Comparison of ENCODE assay signal across 10 cellular contexts in the genomic region with DNA sequence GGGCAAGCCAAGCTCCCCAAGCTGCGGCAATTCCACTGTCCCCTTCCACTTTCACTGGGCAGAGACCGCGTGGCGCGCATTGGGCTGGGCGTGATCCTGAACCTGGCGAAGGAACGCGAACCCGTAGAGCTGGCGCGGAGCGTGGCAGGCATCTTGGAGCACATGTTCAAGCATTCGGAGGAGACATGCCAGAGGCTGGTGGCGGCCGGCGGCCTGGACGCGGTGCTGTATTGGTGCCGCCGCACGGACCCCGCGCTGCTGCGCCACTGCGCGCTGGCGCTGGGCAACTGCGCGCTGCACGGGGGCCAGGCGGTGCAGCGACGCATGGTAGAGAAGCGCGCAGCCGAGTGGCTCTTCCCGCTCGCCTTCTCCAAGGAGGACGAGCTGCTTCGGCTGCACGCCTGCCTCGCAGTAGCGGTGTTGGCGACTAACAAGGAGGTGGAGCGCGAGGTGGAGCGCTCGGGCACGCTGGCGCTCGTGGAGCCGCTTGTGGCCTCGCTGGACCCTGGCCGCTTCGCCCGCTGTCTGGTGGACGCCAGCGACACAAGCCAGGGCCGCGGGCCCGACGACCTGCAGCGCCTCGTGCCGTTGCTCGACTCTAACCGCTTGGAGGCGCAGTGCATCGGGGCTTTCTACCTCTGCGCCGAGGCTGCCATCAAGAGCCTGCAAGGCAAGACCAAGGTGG. TPM values are rescaled to one million over a fixed set of nuclear protein-coding genes. Genes with fewer than 3 reads are reported as not detected.
DNase-seq lines count a peak whose midpoint lies in the region; ATAC-seq, FAIRE-seq and TF ChIP-seq lines count a peak whose summit lies in the region.
"Had no signal": no experiment of that assay in that cellular context is flagged by ENCODE, and none has a peak within 500 bp of the region (broad histone marks: within the 10 kb centered on the region; RNA-seq: fewer than 3 reads in every experiment).

No MANE protein-coding gene starts in this region.

- no peak for DNase-seq in CD4-positive, alpha-beta T cell
- DNase-seq in PC-9 (no peak), endothelial cell of umbilical vein (ENCODE audit: low read depth, low spot score) (peak; percentile 36), NCI-H2171 (lab: John Stamatoyannopoulos, UW) (no peak), GM12891 (ENCODE audit: insufficient read length, low spot score) (no peak), GM19238 (ENCODE audit: insufficient read length, low spot score) (no peak)
- DNase-seq: effector memory CD8-positive, alpha-beta T cell had no signal

- H4K20me1 ChIP-seq in PC-9 (ENCODE audit: insufficient read depth) (no peaks in the 10 kb centered on the region), endothelial cell of umbilical vein (replicated peaks; ENCODE audit: control insufficient read depth, extremely low read depth, insufficient read depth, low read length) (no peaks in the 10 kb centered on the region)

- H3K27me3 Mint-ChIP-seq in CD4-positive, alpha-beta T cell = peaks cover 8% of the 10 kb centered on the region
- H3K27me3 Mint-ChIP-seq: effector memory CD8-positive, alpha-beta T cell had no signal

- H3K79me2 ChIP-seq in PC-9 (ENCODE audit: low read depth) (peaks cover 10% of the 10 kb centered on the region; the same call in 1 of the 2 replicates), endothelial cell of umbilical vein (ENCODE audit: control insufficient read depth, insufficient read depth, low read length) (no peaks in the 10 kb centered on the region)

- no peak for ATAC-seq in CD4-positive, alpha-beta T cell (ENCODE audit: poor library complexity)
- no peak for ATAC-seq in GM21717 (IDR thresholded peaks at IDR 0.05; ENCODE audit: unreplicated experiment)
- ATAC-seq: effector memory CD8-positive, alpha-beta T cell had no signal

- H3K9me2 ChIP-seq in PC-9 (ENCODE audit: insufficient read depth) = no peaks in the 10 kb centered on the region

- no peak overlapping the region for H2AFZ ChIP-seq in PC-9
- peak overlapping the region; percentile 44 for H2AFZ ChIP-seq in endothelial cell of umbilical vein (ENCODE audit: low read depth, low read length)

- H3F3A ChIP-seq in PC-9 (ENCODE audit: insufficient read depth, low read depth) = peaks cover 39% of the 10 kb centered on the region

- H3K9me1 ChIP-seq in endothelial cell of umbilical vein (replicated peaks; ENCODE audit: control insufficient read depth, extremely low read depth, insufficient read depth, low read length) = no peaks in the 10 kb centered on the region

- BruUV-seq in PC-9 (replicated peaks; lab: Mats Ljungman, UMichigan) (no TSS peak), endothelial cell of umbilical vein (replicated peaks; lab: Mats Ljungman, UMichigan) (no TSS peak)

- H3K4me2 ChIP-seq in PC-9 (peak overlapping the region; percentile 66), endothelial cell of umbilical vein (ENCODE audit: insufficient read depth, low read length) (peak overlapping the region; percentile 17)

- intact Hi-C loops in CD4-positive, alpha-beta T cell (cut with DNase I, micrococcal nuclease) = loop anchor here in 1 of 2 experiments (10.0 kb wide), 1 partner anchor 164 kb away; no protein-coding TSS in a partner anchor
- intact Hi-C loops in PC-9 (cut with micrococcal nuclease; ENCODE audit: unreplicated experiment) = no loop called here
- intact Hi-C loops in endothelial cell of umbilical vein (cut with micrococcal nuclease) = loop anchor here (2.0 kb wide), 1 partner anchor 36 kb away; no protein-coding TSS in a partner anchor

- peaks cover 38% of the 10 kb centered on the region for H3K4me1 ChIP-seq in PC-9 (replicated peaks; ENCODE audit: insufficient read depth)
- H3K4me1 ChIP-seq in endothelial cell of umbilical vein (ENCODE audit: control insufficient read depth, extremely low read depth, insufficient read depth, low read length) = peaks cover 14% of the 10 kb centered on the region
- peaks cover 29% of the 10 kb centered on the region for H3K4me1 ChIP-seq in mucosa of stomach (ENCODE audit: control insufficient read depth, insufficient read depth, low read length)

- H3K27me3 ChIP-seq in CD4-positive, alpha-beta T cell (ENCODE audit: control insufficient read depth, insufficient read depth, low read length) = no peaks in the 10 kb centered on the region
- H3K27me3 ChIP-seq in PC-9 (ENCODE audit: insufficient read depth, low read depth) (no peaks in the 10 kb centered on the region), endothelial cell of umbilical vein (ENCODE audit: control insufficient read depth in 2 of 2, insufficient read depth in 2 of 2, low read length in 2 of 2) (peaks cover 15 to 17% of the 10 kb centered on the region in 2 experiments), mucosa of stomach (ENCODE audit: control insufficient read depth, insufficient read depth, low read length) (peaks cover 18% of the 10 kb centered on the region)

- no peak overlapping the region for H3K27ac Mint-ChIP-seq in CD4-positive, alpha-beta T cell
- H3K27ac Mint-ChIP-seq: effector memory CD8-positive, alpha-beta T cell had no signal

- dilution Hi-C loops in endothelial cell of umbilical vein (cut with MboI; ENCODE audit: extremely low pct_ligation_motif_present, low sequenced_read_pairs) = no loop called here

- no peaks in the 10 kb centered on the region for H3K9me3 Mint-ChIP-seq in CD4-positive, alpha-beta T cell
- H3K9me3 Mint-ChIP-seq: effector memory CD8-positive, alpha-beta T cell had no signal

- FAIRE-seq in endothelial cell of umbilical vein (lab: Jason Lieb, UNC) = no peak
- no peak for FAIRE-seq in GM12891 (lab: Jason Lieb, UNC)

- no peak overlapping the region for H3K27ac ChIP-seq in CD4-positive, alpha-beta T cell (ENCODE audit: low read depth, low read length)
- H3K27ac ChIP-seq in PC-9 (peak overlapping the region; percentile 86), endothelial cell of umbilical vein (ENCODE audit: insufficient read depth, low read depth, low read length) (no peak overlapping the region)

- H3K9ac ChIP-seq in endothelial cell of umbilical vein (replicated peaks; ENCODE audit: extremely low read depth, insufficient read depth, low read length) (no peak overlapping the region), mucosa of stomach (ENCODE audit: low read length) (peak overlapping the region; percentile 22)

- POLR2A ChIA-PET in CD4-positive, alpha-beta T cell (lab: Charles Lee) = no interaction called here
- POLR2A ChIA-PET in PC-9 (lab: Charles Lee; ENCODE audit: unreplicated experiment) (no interaction called here), endothelial cell of umbilical vein (lab: Charles Lee) (no interaction called here)

- H3K4me3 ChIP-seq in PC-9 = no peak overlapping the region
- peak overlapping the region in 1 of 3 experiments; percentile 6 for H3K4me3 ChIP-seq in endothelial cell of umbilical vein (replicated peaks in 1 of 3; ENCODE audit: insufficient read depth in 1 of 3, low read depth in 1 of 3, low read length in 3 of 3)
- no peak overlapping the region for H3K4me3 ChIP-seq in mucosa of stomach (ENCODE audit: low read length)

- CTCF ChIA-PET in CD4-positive, alpha-beta T cell (lab: Charles Lee) = no interaction called here
- CTCF ChIA-PET in PC-9 (lab: Charles Lee) = no interaction called here
- CTCF ChIA-PET in endothelial cell of umbilical vein (lab: Charles Lee) = interaction anchor here (1.0 to 2.7 kb wide), 3 partner anchors 14 to 39 kb away, joined by 3 to 28 read pairs (median 3); no protein-coding TSS in a partner anchor

- TF ChIP-seq CTCF in CD4-positive, alpha-beta T cell (IDR thresholded peaks at IDR 0.05) = no peak
- TF ChIP-seq CTCF in PC-9 (conservative IDR thresholded peaks at IDR 0.05) (no peak), endothelial cell of umbilical vein (IDR thresholded peaks at IDR 0.05; ENCODE audit: extremely low read depth in 1 of 2, insufficient read depth in 1 of 2, low read depth in 1 of 2, low read length in 2 of 2) (peak; percentile 36 to 62)

- H3K36me3 Mint-ChIP-seq in CD4-positive, alpha-beta T cell (ENCODE audit: low read depth) = peaks cover 5% of the 10 kb centered on the region

- peaks cover 44% of the 10 kb centered on the region for H3K4me1 Mint-ChIP-seq in CD4-positive, alpha-beta T cell (ENCODE audit: low read depth)

- TF ChIP-seq POLR2A in endothelial cell of umbilical vein (IDR thresholded peaks at IDR 0.05; ENCODE audit: low read depth, low read length) = no peak
- no peak for TF ChIP-seq POLR2A in GM12891 (IDR thresholded peaks at IDR 0.05; ENCODE audit: low read depth, low read length)

- no peaks in the 10 kb centered on the region for H3K36me3 ChIP-seq in PC-9 (ENCODE audit: low read depth)
- H3K36me3 ChIP-seq in endothelial cell of umbilical vein (ENCODE audit: control insufficient read depth in 2 of 2, extremely low read depth in 1 of 2, insufficient read depth in 2 of 2, low read length in 2 of 2) = no peaks in the 10 kb centered on the region
- no peaks in the 10 kb centered on the region for H3K36me3 ChIP-seq in mucosa of stomach (ENCODE audit: control insufficient read depth, insufficient read depth, low read length)

- peak overlapping the region; percentile 73 for H3K4me3 Mint-ChIP-seq in CD4-positive, alpha-beta T cell

- H3K9me3 ChIP-seq in CD4-positive, alpha-beta T cell (ENCODE audit: control insufficient read depth, low read length) = no peaks in the 10 kb centered on the region
- H3K9me3 ChIP-seq in PC-9 (ENCODE audit: insufficient read depth, low read depth) (no peaks in the 10 kb centered on the region), endothelial cell of umbilical vein (replicated peaks; ENCODE audit: control insufficient read depth, insufficient read depth, low read length) (no peaks in the 10 kb centered on the region), mucosa of stomach (ENCODE audit: control insufficient read depth, low read length) (no peaks in the 10 kb centered on the region)

RNA-seq across cellular contexts. Expression of a gene that starts 9.8 kb away (rescaled TPM):
- 10 to 100 TPM; 12.5 to 15.4 TPM for total RNA-seq in CD4-positive, alpha-beta T cell
- 7.3 and 8.6 TPM in 2 replicates for total RNA-seq in PC-9 (2021)
- total RNA-seq in endothelial cell of umbilical vein = 4.6 and 7.0 TPM in 2 replicates
- polyA plus RNA-seq in endothelial cell of umbilical vein = 5.6 and 7.0 TPM in 2 replicates
- 5.0 and 5.3 TPM in 2 replicates for polyA plus RNA-seq in endothelial cell of umbilical vein (2011; cell fraction: cytosol; rRNA removed)
- 15.8 and 17.6 TPM in 2 replicates for polyA plus RNA-seq in endothelial cell of umbilical vein (2011; cell fraction: nucleus; rRNA removed)
- polyA plus RNA-seq in endothelial cell of umbilical vein (2012) = 3.9 and 5.7 TPM in 2 replicates
- polyA minus RNA-seq in endothelial cell of umbilical vein = 9.7 and 14.9 TPM in 2 replicates
- 4.3 TPM for polyA minus RNA-seq in endothelial cell of umbilical vein (2011; cell fraction: cytosol; rRNA and poly(A)+ RNA removed)
- 7.5 and 9.3 TPM in 2 replicates for polyA minus RNA-seq in endothelial cell of umbilical vein (2011; cell fraction: nucleus; rRNA and poly(A)+ RNA removed)
- polyA plus RNA-seq in GM12891 (2012; ENCODE audit: low read depth, missing spikeins) = 10.6 TPM

RNA-seq across cellular contexts. Expression of a gene that starts 11.2 kb away (rescaled TPM):
- total RNA-seq in CD4-positive, alpha-beta T cell = under 1 TPM; 0.16 to 0.17 TPM
- total RNA-seq in PC-9 (2021) = not detected in 2 replicates
- not detected in 2 replicates for total RNA-seq in endothelial cell of umbilical vein
- polyA plus RNA-seq in endothelial cell of umbilical vein = 0.68 and 1.1 TPM in 2 replicates
- 0.26 and 0.55 TPM in 2 replicates for polyA plus RNA-seq in endothelial cell of umbilical vein (2011; cell fraction: cytosol; rRNA removed)
- polyA plus RNA-seq in endothelial cell of umbilical vein (2011; cell fraction: nucleus; rRNA removed) = 0.68 and 0.77 TPM in 2 replicates
- polyA plus RNA-seq in endothelial cell of umbilical vein (2012) = 0.31 and 0.40 TPM in 2 replicates
- polyA minus RNA-seq in endothelial cell of umbilical vein = 0.34 TPM in 1 of 2 replicates, not detected in the other
- polyA minus RNA-seq in endothelial cell of umbilical vein (2011; cell fraction: cytosol; rRNA and poly(A)+ RNA removed) = 16.3 TPM
- polyA minus RNA-seq in endothelial cell of umbilical vein (2011; cell fraction: nucleus; rRNA and poly(A)+ RNA removed) = 0.34 TPM in 1 of 2 replicates, not detected in the other
- polyA plus RNA-seq in GM12891 (2012; ENCODE audit: low read depth, missing spikeins) = 0.18 TPM

RNA-seq across cellular contexts. Expression of a gene that starts 16.3 kb away (rescaled TPM):
- not detected for total RNA-seq in CD4-positive, alpha-beta T cell
- total RNA-seq in PC-9 (2021) (not detected in 2 replicates), endothelial cell of umbilical vein (not detected in 2 replicates)
- not detected in 2 replicates for polyA plus RNA-seq in endothelial cell of umbilical vein
- not detected in 2 replicates for polyA plus RNA-seq in endothelial cell of umbilical vein (2011; cell fraction: cytosol; rRNA removed)
- polyA plus RNA-seq in endothelial cell of umbilical vein (2011; cell fraction: nucleus; rRNA removed) = not detected in 2 replicates
- not detected in 2 replicates for polyA plus RNA-seq in endothelial cell of umbilical vein (2012)
- polyA minus RNA-seq in endothelial cell of umbilical vein = not detected in 2 replicates
- polyA minus RNA-seq in endothelial cell of umbilical vein (2011; cell fraction: cytosol; rRNA and poly(A)+ RNA removed) = not detected
- polyA minus RNA-seq in endothelial cell of umbilical vein (2011; cell fraction: nucleus; rRNA and poly(A)+ RNA removed) = not detected in 2 replicates
- polyA plus RNA-seq in GM12891 (2012; ENCODE audit: low read depth, missing spikeins) = not detected
- total RNA-seq: ureter had no signal

RNA-seq across cellular contexts. Expression of a gene that starts 24.0 kb away (rescaled TPM):
- 10 to 100 TPM; 22.1 to 23.9 TPM for total RNA-seq in CD4-positive, alpha-beta T cell
- total RNA-seq in PC-9 (2021) (84.5 and 98.2 TPM in 2 replicates), endothelial cell of umbilical vein (81.0 and 85.2 TPM in 2 replicates)
- polyA plus RNA-seq in endothelial cell of umbilical vein = 82.6 and 90.3 TPM in 2 replicates
- polyA plus RNA-seq in endothelial cell of umbilical vein (2011; cell fraction: cytosol; rRNA removed) = 82.3 and 91.8 TPM in 2 replicates
- polyA plus RNA-seq in endothelial cell of umbilical vein (2011; cell fraction: nucleus; rRNA removed) = 47.2 and 50.1 TPM in 2 replicates
- 95.9 and 115 TPM in 2 replicates for polyA plus RNA-seq in endothelial cell of umbilical vein (2012)
- polyA minus RNA-seq in endothelial cell of umbilical vein = 77.3 and 80.7 TPM in 2 replicates
- polyA minus RNA-seq in endothelial cell of umbilical vein (2011; cell fraction: cytosol; rRNA and poly(A)+ RNA removed) = 86.2 TPM
- 16.5 and 17.9 TPM in 2 replicates for polyA minus RNA-seq in endothelial cell of umbilical vein (2011; cell fraction: nucleus; rRNA and poly(A)+ RNA removed)
- polyA plus RNA-seq in GM12891 (2012; ENCODE audit: low read depth, missing spikeins) = 78.8 TPM

RNA-seq across cellular contexts. Expression of a gene that starts 24.7 kb away (rescaled TPM):
- under 1 TPM; 0.44 to 0.45 TPM for total RNA-seq in CD4-positive, alpha-beta T cell
- 12.6 and 14.9 TPM in 2 replicates for total RNA-seq in PC-9 (2021)
- total RNA-seq in endothelial cell of umbilical vein = 1.8 and 4.1 TPM in 2 replicates
- polyA plus RNA-seq in endothelial cell of umbilical vein = 2.2 and 2.6 TPM in 2 replicates
- 1.7 and 2.0 TPM in 2 replicates for polyA plus RNA-seq in endothelial cell of umbilical vein (2011; cell fraction: cytosol; rRNA removed)
- polyA plus RNA-seq in endothelial cell of umbilical vein (2011; cell fraction: nucleus; rRNA removed) = 1.4 and 2.9 TPM in 2 replicates
- polyA plus RNA-seq in endothelial cell of umbilical vein (2012) = 3.9 and 4.2 TPM in 2 replicates
- polyA minus RNA-seq in endothelial cell of umbilical vein = 3.9 and 4.3 TPM in 2 replicates
- polyA minus RNA-seq in endothelial cell of umbilical vein (2011; cell fraction: cytosol; rRNA and poly(A)+ RNA removed) = 15.4 TPM
- 1.3 and 3.6 TPM in 2 replicates for polyA minus RNA-seq in endothelial cell of umbilical vein (2011; cell fraction: nucleus; rRNA and poly(A)+ RNA removed)
- polyA plus RNA-seq in GM12891 (2012; ENCODE audit: low read depth, missing spikeins) = 2.9 TPM

Comparison
In these comparisons a context has a peak if more than half of its experiments do, and no peak if none do; other contexts are left out.
1. CTCF ChIP-seq: peak in endothelial cell of umbilical vein (2 of 2); none in CD4-positive, alpha-beta T cell (single experiment) and PC-9 (single experiment).